ENCODE assay signal across 8 cellular contexts in the genomic region with DNA sequence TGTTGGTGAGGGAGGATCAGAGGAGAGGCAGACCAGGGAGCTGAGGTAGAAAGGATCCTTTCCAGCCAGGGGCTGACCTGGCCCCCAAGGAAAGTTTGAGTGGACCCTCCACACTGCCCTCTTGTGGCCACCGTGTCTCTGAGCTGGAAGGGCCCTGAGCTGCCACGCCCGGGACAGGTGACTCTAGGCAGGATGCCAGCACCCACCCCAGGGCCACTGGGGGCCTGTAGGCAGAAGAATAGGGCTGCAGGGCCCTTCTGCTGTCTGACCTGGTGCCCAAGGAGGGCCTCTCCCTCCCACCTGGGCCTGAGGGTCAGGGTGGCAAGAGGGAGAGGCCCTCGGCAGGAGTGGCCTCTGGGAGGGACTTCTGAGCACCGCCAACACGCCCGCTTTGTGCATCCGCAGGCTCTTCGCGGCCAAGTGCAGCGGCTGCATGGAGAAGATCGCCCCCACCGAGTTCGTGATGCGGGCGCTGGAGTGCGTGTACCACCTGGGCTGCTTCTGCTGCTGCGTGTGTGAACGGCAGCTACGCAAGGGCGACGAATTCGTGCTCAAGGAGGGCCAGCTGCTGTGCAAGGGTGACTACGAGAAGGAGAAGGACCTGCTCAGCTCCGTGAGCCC.
DNase-seq lines count a peak whose midpoint lies in the region; TF ChIP-seq lines count a peak whose summit lies in the region.

No MANE protein-coding gene starts in this region.

- DNase-seq in 8988T (peak; percentile 96), GM13977 (ENCODE audit: low spot score) (peak; percentile 85), T-helper 1 cell (peak in 3 of 5 donors; percentile 21 to 36 (median 22)), astrocyte of the cerebellum (ENCODE audit: low read depth) (no peak), left kidney (ENCODE audit: low read depth, low spot score) (peak; percentile 81), GF-D8 (lab: John Stamatoyannopoulos, UW) (no peak), pons (ENCODE audit: low spot score) (no peak)
- peak; percentile 33 for DNase-seq in stimulated activated CD8-positive, alpha-beta memory T cell treated with anti-CD3 and anti-CD28 coated beads, Interleukin-15, amount 100 ng/mL, for 1 hour (ENCODE audit: low read depth)

- TF ChIP-seq CTCF in GM13977 (IDR thresholded peaks at IDR 0.05; ENCODE audit: extremely low read depth, insufficient read depth, missing control alignments) (peak; percentile 71), astrocyte of the cerebellum (IDR thresholded peaks at IDR 0.05; ENCODE audit: low read depth, low read length, missing control alignments) (peak; percentile 55)

- in situ Hi-C loops in GM13977 (cut with MboI; ENCODE audit: low pct_unique_long_range_greater_than_20kb, low sequenced_read_pairs, unreplicated experiment) = no loop called here
- in situ Hi-C loops in astrocyte of the cerebellum (cut with HindIII; ENCODE audit: low sequenced_read_pairs) = no loop called here

- H3K4me3 ChIP-seq in astrocyte of the cerebellum (ENCODE audit: low read depth, low read length) = no peak overlapping the region

Comparison
In these comparisons a context has a peak if more than half of its experiments do, and no peak if none do; other contexts are left out.
1. DNase-seq: peak in 8988T (single experiment), GM13977 (single experiment), T-helper 1 cell (3 of 5), left kidney (single experiment) and stimulated activated CD8-positive, alpha-beta memory T cell treated with anti-CD3 and anti-CD28 coated beads, Interleukin-15, amount 100 ng/mL, for 1 hour (single experiment); none in astrocyte of the cerebellum (single experiment), GF-D8 (single experiment) and pons (single experiment).